Comparison of ENCODE assay signal across 31 cellular contexts in genomic region chr10:80252296-80252887, GRCh38. TPM values are rescaled to one million over a fixed set of nuclear protein-coding genes. Genes with fewer than 3 reads are reported as not detected.
A peak's percentile ranks its signal among the peaks of the same experiment; 100 is the strongest.
DNase-seq lines count a peak whose midpoint lies in the region; TF ChIP-seq lines count a peak whose summit lies in the region.
"Had no signal": no experiment of that assay in that cellular context is flagged by ENCODE, and none has a peak within 500 bp of the region (broad histone marks: within the 10 kb centered on the region; RNA-seq: fewer than 3 reads in every experiment).

No MANE protein-coding gene starts in this region.

- H3K36me3 Mint-ChIP-seq in nephron progenitor cell (ENCODE audit: low read depth): no peaks in the 10 kb centered on the region
- H3K36me3 Mint-ChIP-seq: memory B cell, WTC11 had no signal

- no peak overlapping the region for H3K4me3 Mint-ChIP-seq in nephron progenitor cell
- H3K4me3 Mint-ChIP-seq: activated CD4-positive, alpha-beta T cell treated with anti-CD3 and anti-CD28 coated beads, Interleukin-2, amount 10 ng/mL, durations not matched to agents 7 days and 5 days; activated T-cell treated with anti-CD3 and anti-CD28 coated beads, Interleukin-2, amount 50 U/mL, for 72 hours; memory B cell; stimulated activated naive CD8-positive, alpha-beta T cell treated with anti-CD3 and anti-CD28 coated beads, Interleukin-15, Interleukin-2, amounts not matched to agents 100 ng/mL and 50 ng/mL, for 24 hours; WTC11 had no signal

- TF ChIP-seq CTCF in HL-60 (IDR thresholded peaks at IDR 0.05; ENCODE audit: insufficient read depth, low read length): no peak
- no peak for TF ChIP-seq CTCF in nephron progenitor cell (IDR thresholded peaks at IDR 0.05)
- TF ChIP-seq CTCF in left ventricle myocardium inferior (IDR thresholded peaks at IDR 0.05; ENCODE audit: borderline replicate concordance): no peak

- no peaks in the 10 kb centered on the region for H3K4me1 ChIP-seq in left ventricle myocardium inferior
- H3K4me1 ChIP-seq: psoas muscle, sigmoid colon, vagina had no signal

- H3K27me3 ChIP-seq in HL-60 (ENCODE audit: insufficient read depth, poor library complexity, severe bottlenecking): no peaks in the 10 kb centered on the region
- H3K27me3 ChIP-seq in left ventricle myocardium inferior (ENCODE audit: low read depth): no peaks in the 10 kb centered on the region
- H3K27me3 ChIP-seq: heart left ventricle, sigmoid colon, vagina had no signal

- intact Hi-C loops in left ventricle myocardium inferior (cut with micrococcal nuclease): no loop called here

- DNase-seq in DMS153 (lab: John Stamatoyannopoulos, UW) (peak; percentile 69), DMS153 treated with DMSO at 0.1 percent for 48 hours (lab: John Stamatoyannopoulos, UW; ENCODE audit: unreplicated experiment) (no peak), HL-60 (ENCODE audit: low read depth in 1 of 2, low spot score in 1 of 2) (no peak), NCI-H774 (lab: John Stamatoyannopoulos, UW) (peak; percentile 50), nephron progenitor cell (no peak), left ventricle myocardium inferior (no peak), HPDE6-E6E7 (ENCODE audit: extremely low spot score) (no peak)
- DNase-seq in activated naive CD4-positive, alpha-beta T cell (lab: John Stamatoyannopoulos, UW): no peak
- DNase-seq: activated CD4-positive, alpha-beta T cell treated with anti-CD3 and anti-CD28 coated beads, Interleukin-2, amount 10 ng/mL, durations not matched to agents 7 days and 5 days; activated naive CD4-positive, alpha-beta T cell treated with anti-CD3 and anti-CD28 coated beads, Interleukin-2, amount 50 U/mL, for 16 hours; activated T-cell treated with anti-CD3 and anti-CD28 coated beads, Interleukin-2, amount 50 U/mL, for 72 hours; effector memory CD4-positive, alpha-beta T cell; erythroblast; heart left ventricle; left cardiac atrium; NCI-H1092 treated with DMSO at 0.1 percent for 48 hours; NCI-H1930; NCI-H446; NK-92 treated with Interleukin-12 subunit alpha and Interleukin-12 subunit beta, amount 100 ng/mL, for 24 hours; PC-9; psoas muscle; Right ventricle myocardium superior; sigmoid colon had no signal

- H3K9me3 Mint-ChIP-seq in nephron progenitor cell: no peaks in the 10 kb centered on the region
- H3K9me3 Mint-ChIP-seq: activated CD4-positive, alpha-beta T cell treated with anti-CD3 and anti-CD28 coated beads, Interleukin-2, amount 10 ng/mL, durations not matched to agents 7 days and 5 days; activated T-cell treated with anti-CD3 and anti-CD28 coated beads, Interleukin-2, amount 50 U/mL, for 72 hours; memory B cell; stimulated activated naive CD8-positive, alpha-beta T cell treated with anti-CD3 and anti-CD28 coated beads, Interleukin-15, Interleukin-2, amounts not matched to agents 100 ng/mL and 50 ng/mL, for 24 hours had no signal

- H3K36me3 ChIP-seq in left ventricle myocardium inferior: no peaks in the 10 kb centered on the region
- H3K36me3 ChIP-seq: heart left ventricle, sigmoid colon, thoracic aorta, vagina had no signal

- H3K27ac ChIP-seq in HL-60 (replicated peaks) (peak overlapping the region; percentile 91), left ventricle myocardium inferior (replicated peaks) (no peak overlapping the region)
- H3K27ac ChIP-seq: 22Rv1, heart left ventricle, PC-9, psoas muscle, sigmoid colon, thoracic aorta, vagina had no signal

- no peaks in the 10 kb centered on the region for H3K9me3 ChIP-seq in left ventricle myocardium inferior (replicated peaks)
- H3K9me3 ChIP-seq: heart left ventricle, psoas muscle, sigmoid colon, thoracic aorta, vagina had no signal

- H3K27ac Mint-ChIP-seq in nephron progenitor cell: peak overlapping the region; percentile 66
- H3K27ac Mint-ChIP-seq: activated T-cell treated with anti-CD3 and anti-CD28 coated beads, Interleukin-2, amount 50 U/mL, for 72 hours; memory B cell; stimulated activated naive CD8-positive, alpha-beta T cell treated with anti-CD3 and anti-CD28 coated beads, Interleukin-15, Interleukin-2, amounts not matched to agents 100 ng/mL and 50 ng/mL, for 24 hours; WTC11 had no signal

- H3K27me3 Mint-ChIP-seq in nephron progenitor cell (ENCODE audit: low read depth, poor library complexity): peaks cover 21% of the 10 kb centered on the region

- H3K4me1 Mint-ChIP-seq in nephron progenitor cell: peaks cover 3% of the 10 kb centered on the region
- H3K4me1 Mint-ChIP-seq: memory B cell had no signal

- H3K4me3 ChIP-seq in HL-60 (replicated peaks; ENCODE audit: insufficient read depth, low read length) (no peak overlapping the region), left ventricle myocardium inferior (no peak overlapping the region)
- H3K4me3 ChIP-seq: heart left ventricle, PC-9, psoas muscle, sigmoid colon, thoracic aorta, vagina had no signal

RNA-seq across cellular contexts. Expression of gene MAT1A, which starts 37.1 kb away (rescaled TPM):
- not detected for total RNA-seq in left ventricle myocardium inferior
- total RNA-seq: activated CD4-positive, alpha-beta T cell treated with anti-CD3 and anti-CD28 coated beads, Interleukin-2, amount 10 ng/mL, durations not matched to agents 7 days and 5 days; activated T-cell treated with anti-CD3 and anti-CD28 coated beads, Interleukin-2, amount 50 U/mL, for 72 hours; bronchial epithelial cell; fibroblast of villous mesenchyme; PC-9; sigmoid colon; thoracic aorta; vagina had no signal

RNA-seq across cellular contexts. Expression of gene ANXA11, which starts 47.1 kb away (rescaled TPM):
- total RNA-seq in left ventricle myocardium inferior: 390 TPM

Comparison
In these comparisons a context has a peak if more than half of its experiments do, and no peak if none do; other contexts are left out.
1. DNase-seq: peak in DMS153 (single experiment) and NCI-H774 (single experiment); none in DMS153 treated with DMSO at 0.1 percent for 48 hours (single experiment), HL-60 (0 of 2), nephron progenitor cell (single experiment), left ventricle myocardium inferior (single experiment), activated naive CD4-positive, alpha-beta T cell (0 of 4) and HPDE6-E6E7 (single experiment).